27 cellular contexts compared by ENCODE assay signal in the genomic region with DNA sequence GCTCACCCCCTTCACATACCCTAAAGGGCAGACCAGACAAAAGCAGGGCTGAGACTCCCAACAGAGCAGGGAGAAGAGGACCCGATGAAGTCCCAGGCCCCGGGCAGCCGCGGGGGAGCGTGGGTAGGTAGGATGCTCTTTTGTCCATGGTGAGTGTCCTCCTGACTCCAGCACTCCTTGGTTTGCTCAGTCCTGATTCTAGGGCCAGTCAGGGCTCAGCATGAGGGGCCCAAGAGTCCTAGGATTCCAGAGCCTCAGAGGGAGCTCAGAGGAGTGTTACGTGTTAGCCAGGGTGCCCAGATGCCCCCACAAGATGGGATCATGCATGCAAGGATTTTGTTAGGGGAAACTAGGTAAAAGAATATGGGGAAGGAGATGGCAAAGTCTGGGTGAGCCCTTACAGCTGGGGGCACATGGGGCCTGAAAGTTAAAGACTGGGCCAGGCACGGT.
DNase-seq lines count a peak whose midpoint lies in the region; ATAC-seq and TF ChIP-seq lines count a peak whose summit lies in the region.
"Had no signal": no experiment of that assay in that cellular context is flagged by ENCODE, and none has a peak within 500 bp of the region (broad histone marks: within the 10 kb centered on the region; RNA-seq: fewer than 3 reads in every experiment).

No MANE protein-coding gene starts in this region.

- H3K36me3 ChIP-seq in neuronal stem cell (replicated peaks in 1 of 2; ENCODE audit: control insufficient read depth in 2 of 2, insufficient read depth in 2 of 2, low read length in 2 of 2), result no peaks in the 10 kb centered on the region
- H3K36me3 ChIP-seq: heart left ventricle, ovary, tibial nerve had no signal

- H3K36me3 Mint-ChIP-seq in activated CD4-positive, alpha-beta T cell treated with anti-CD3 and anti-CD28 coated beads, Interleukin-2, amount 10 ng/mL, durations not matched to agents 24 days and 14 days (ENCODE audit: low read depth), result no peaks in the 10 kb centered on the region
- H3K36me3 Mint-ChIP-seq in activated CD4-positive, alpha-beta T cell treated with anti-CD3 and anti-CD28 coated beads, Interleukin-2, amount 10 ng/mL, durations not matched to agents 7 days and 5 days (ENCODE audit: low read depth), result no peaks in the 10 kb centered on the region
- H3K36me3 Mint-ChIP-seq in chondrocyte (ENCODE audit: low read depth), result no peaks in the 10 kb centered on the region
- H3K36me3 Mint-ChIP-seq in stimulated activated memory B cell treated with anti-CD40 and anti-IgM and Interleukin-4, amounts not matched to agents 10 μg/mL and 1 μg/mL and 100 μg/mL, for 72 hours, result no peaks in the 10 kb centered on the region
- H3K36me3 Mint-ChIP-seq: natural killer cell treated with Interleukin-12 subunit alpha and Interleukin-12 subunit beta and Interleukin-15 and Interleukin-18, amount 100 ng/mL, for 72 hours had no signal

- no peak overlapping the region for H3K27ac ChIP-seq in neuronal stem cell (replicated peaks; ENCODE audit: low read length)
- H3K27ac ChIP-seq: dorsolateral prefrontal cortex, heart left ventricle, ovary, tibial nerve had no signal

- H3K9me3 Mint-ChIP-seq in activated CD4-positive, alpha-beta T cell treated with anti-CD3 and anti-CD28 coated beads, Interleukin-2, amount 10 ng/mL, durations not matched to agents 24 days and 14 days, result no peaks in the 10 kb centered on the region
- no peaks in the 10 kb centered on the region for H3K9me3 Mint-ChIP-seq in activated CD4-positive, alpha-beta T cell treated with anti-CD3 and anti-CD28 coated beads, Interleukin-2, amount 10 ng/mL, durations not matched to agents 7 days and 5 days
- no peaks in the 10 kb centered on the region for H3K9me3 Mint-ChIP-seq in chondrocyte (ENCODE audit: low read depth)
- H3K9me3 Mint-ChIP-seq in stimulated activated memory B cell treated with anti-CD40 and anti-IgM and Interleukin-4, amounts not matched to agents 10 μg/mL and 1 μg/mL and 100 μg/mL, for 72 hours, result no peaks in the 10 kb centered on the region
- H3K9me3 Mint-ChIP-seq: natural killer cell treated with Interleukin-12 subunit alpha and Interleukin-12 subunit beta and Interleukin-15 and Interleukin-18, amount 100 ng/mL, for 72 hours had no signal

- WGBS in neuronal stem cell (ENCODE audit: extremely low coverage in 2 of 2, insufficient read length in 2 of 2, insufficient replicate concordance in 1 of 2), 2 donors, result no CpG with 5 or more reads among the region's 7 CpGs

- CTCF ChIA-PET in activated CD4-positive, alpha-beta T cell treated with anti-CD3 and anti-CD28 coated beads, Interleukin-2, amount 10 ng/mL, durations not matched to agents 7 days and 5 days (lab: Charles Lee), result no interaction called here

- no peak overlapping the region for H2BK15ac ChIP-seq in neuronal stem cell (ENCODE audit: low read length)

- no peak for ATAC-seq in stimulated activated memory B cell treated with anti-CD40 and anti-IgM and Interleukin-4, amounts not matched to agents 10 μg/mL and 1 μg/mL and 100 μg/mL, for 72 hours
- no peak for ATAC-seq in GM21737 (IDR thresholded peaks at IDR 0.05; ENCODE audit: unreplicated experiment)
- ATAC-seq: activated CD4-positive, alpha-beta T cell treated with anti-CD3 and anti-CD28 coated beads for 36 hours; heart left ventricle had no signal

- DNase-seq in activated CD4-positive, alpha-beta T cell treated with anti-CD3 and anti-CD28 coated beads, Interleukin-2, amount 10 ng/mL, durations not matched to agents 24 days and 14 days, result no peak
- DNase-seq in activated CD4-positive, alpha-beta T cell treated with anti-CD3 and anti-CD28 coated beads, Interleukin-2, amount 10 ng/mL, durations not matched to agents 7 days and 5 days, result no peak
- DNase-seq in chondrocyte (ENCODE audit: low spot score), result peak; percentile 66
- no peak for DNase-seq in neuronal stem cell (ENCODE audit: low spot score)
- DNase-seq in NK-92 treated with Interleukin-12 subunit alpha and Interleukin-12 subunit beta, amount 100 ng/mL, for 24 hours (lab: John Stamatoyannopoulos, UW), result no peak
- no peak for DNase-seq in NCI-H1436 (lab: John Stamatoyannopoulos, UW)
- DNase-seq: 8988T; activated CD4-positive, alpha-beta T cell treated with anti-CD3 and anti-CD28 coated beads for 36 hours; C1 segment of cervical spinal cord; Caco-2; DMS53; foreskin melanocyte; heart left ventricle; MV-4-11; NCI-H1436 treated with DMSO at 0.1 percent for 48 hours; NCI-H2107; NCI-H345; SHP77; stimulated activated CD4-positive, alpha-beta T cell treated with anti-CD3 and anti-CD28 coated beads, Interleukin-2, amount 100 ng/mL, for 48 hours; T-helper 2 cell had no signal

- H3K4me3 Mint-ChIP-seq in activated CD4-positive, alpha-beta T cell treated with anti-CD3 and anti-CD28 coated beads, Interleukin-2, amount 10 ng/mL, durations not matched to agents 24 days and 14 days, result no peak overlapping the region
- H3K4me3 Mint-ChIP-seq in activated CD4-positive, alpha-beta T cell treated with anti-CD3 and anti-CD28 coated beads, Interleukin-2, amount 10 ng/mL, durations not matched to agents 7 days and 5 days, result no peak overlapping the region
- H3K4me3 Mint-ChIP-seq in chondrocyte (ENCODE audit: unreplicated experiment), result no peak overlapping the region
- no peak overlapping the region for H3K4me3 Mint-ChIP-seq in stimulated activated memory B cell treated with anti-CD40 and anti-IgM and Interleukin-4, amounts not matched to agents 10 μg/mL and 1 μg/mL and 100 μg/mL, for 72 hours
- H3K4me3 Mint-ChIP-seq: activated CD4-positive, alpha-beta T cell treated with anti-CD3 and anti-CD28 coated beads for 36 hours; natural killer cell treated with Interleukin-12 subunit alpha and Interleukin-12 subunit beta and Interleukin-15 and Interleukin-18, amount 100 ng/mL, for 72 hours had no signal

- no peak overlapping the region for H2BK5ac ChIP-seq in neuronal stem cell (ENCODE audit: low read length)

- no peak overlapping the region for H3K14ac ChIP-seq in neuronal stem cell (ENCODE audit: low read length)

- no peak overlapping the region for H2AFZ ChIP-seq in neuronal stem cell (ENCODE audit: low read length)

- H3K18ac ChIP-seq in neuronal stem cell (ENCODE audit: low read length), result no peak overlapping the region

- H3K79me1 ChIP-seq in neuronal stem cell (ENCODE audit: low read depth, low read length), result no peaks in the 10 kb centered on the region

- TF ChIP-seq CTCF in chondrocyte (IDR thresholded peaks at IDR 0.05), result no peak

- H3K4me3 ChIP-seq in neuronal stem cell (ENCODE audit: low read length in 2 of 2), result no peak overlapping the region
- H3K4me3 ChIP-seq: dorsolateral prefrontal cortex, heart left ventricle, lung, ovary, tibial nerve had no signal

- no peak overlapping the region for H4K8ac ChIP-seq in neuronal stem cell (ENCODE audit: low read depth, low read length)

- H2BK12ac ChIP-seq in neuronal stem cell (ENCODE audit: low read length), result no peak overlapping the region

- peak overlapping the region; percentile 17 for H2AK5ac ChIP-seq in neuronal stem cell (ENCODE audit: low read depth, low read length)

- no peak overlapping the region for H3K4me2 ChIP-seq in neuronal stem cell (ENCODE audit: insufficient read depth, low read length, poor library complexity, severe bottlenecking)

- peaks cover 6% of the 10 kb centered on the region for H3K4me1 Mint-ChIP-seq in activated CD4-positive, alpha-beta T cell treated with anti-CD3 and anti-CD28 coated beads, Interleukin-2, amount 10 ng/mL, durations not matched to agents 24 days and 14 days
- H3K4me1 Mint-ChIP-seq in activated CD4-positive, alpha-beta T cell treated with anti-CD3 and anti-CD28 coated beads, Interleukin-2, amount 10 ng/mL, durations not matched to agents 7 days and 5 days, result peaks cover 1% of the 10 kb centered on the region
- peaks cover 53% of the 10 kb centered on the region for H3K4me1 Mint-ChIP-seq in chondrocyte (ENCODE audit: low read depth)
- H3K4me1 Mint-ChIP-seq in stimulated activated memory B cell treated with anti-CD40 and anti-IgM and Interleukin-4, amounts not matched to agents 10 μg/mL and 1 μg/mL and 100 μg/mL, for 72 hours, result peaks cover 15% of the 10 kb centered on the region
- H3K4me1 Mint-ChIP-seq: activated CD4-positive, alpha-beta T cell treated with anti-CD3 and anti-CD28 coated beads for 36 hours had no signal

- H3K27me3 ChIP-seq in neuronal stem cell (ENCODE audit: control insufficient read depth in 3 of 3, insufficient read depth in 3 of 3, low read depth in 1 of 3, low read length in 3 of 3), result peaks cover 0 to 18% (median 0%) of the 10 kb centered on the region in 3 experiments
- H3K27me3 ChIP-seq: dorsolateral prefrontal cortex, heart left ventricle, ovary, tibial nerve had no signal

- no peaks in the 10 kb centered on the region for H3K9me3 ChIP-seq in neuronal stem cell (replicated peaks in 1 of 2; ENCODE audit: control insufficient read depth in 2 of 2, insufficient read depth in 1 of 2, low read depth in 1 of 2, low read length in 2 of 2)
- H3K9me3 ChIP-seq: Caco-2, heart left ventricle, ovary, tibial nerve had no signal

- H3K4me1 ChIP-seq in neuronal stem cell (ENCODE audit: control insufficient read depth in 2 of 2, insufficient read depth in 1 of 2, low read depth in 1 of 2, low read length in 2 of 2), result peaks cover 20 to 23% of the 10 kb centered on the region in 2 donors
- H3K4me1 ChIP-seq: Caco-2 had no signal

- no peak overlapping the region for H3K9ac ChIP-seq in neuronal stem cell (ENCODE audit: low read depth, low read length, poor library complexity)

- H3K27me3 Mint-ChIP-seq in activated CD4-positive, alpha-beta T cell treated with anti-CD3 and anti-CD28 coated beads, Interleukin-2, amount 10 ng/mL, durations not matched to agents 24 days and 14 days, result no peaks in the 10 kb centered on the region
- no peaks in the 10 kb centered on the region for H3K27me3 Mint-ChIP-seq in activated CD4-positive, alpha-beta T cell treated with anti-CD3 and anti-CD28 coated beads, Interleukin-2, amount 10 ng/mL, durations not matched to agents 7 days and 5 days
- no peaks in the 10 kb centered on the region for H3K27me3 Mint-ChIP-seq in chondrocyte (ENCODE audit: low read depth)
- no peaks in the 10 kb centered on the region for H3K27me3 Mint-ChIP-seq in stimulated activated memory B cell treated with anti-CD40 and anti-IgM and Interleukin-4, amounts not matched to agents 10 μg/mL and 1 μg/mL and 100 μg/mL, for 72 hours
- H3K27me3 Mint-ChIP-seq: activated CD4-positive, alpha-beta T cell treated with anti-CD3 and anti-CD28 coated beads for 36 hours; natural killer cell treated with Interleukin-12 subunit alpha and Interleukin-12 subunit beta and Interleukin-15 and Interleukin-18, amount 100 ng/mL, for 72 hours had no signal

- no peak overlapping the region for H3K4ac ChIP-seq in neuronal stem cell (ENCODE audit: low read length)

- POLR2A ChIA-PET in activated CD4-positive, alpha-beta T cell treated with anti-CD3 and anti-CD28 coated beads, Interleukin-2, amount 10 ng/mL, durations not matched to agents 7 days and 5 days (lab: Charles Lee), result no interaction called here

- intact Hi-C loops in activated CD4-positive, alpha-beta T cell treated with anti-CD3 and anti-CD28 coated beads, Interleukin-2, amount 10 ng/mL, durations not matched to agents 24 days and 14 days (cut with micrococcal nuclease), result no loop called here

- no peak overlapping the region for H2BK120ac ChIP-seq in neuronal stem cell (ENCODE audit: low read depth, low read length)

- H3K27ac Mint-ChIP-seq in activated CD4-positive, alpha-beta T cell treated with anti-CD3 and anti-CD28 coated beads, Interleukin-2, amount 10 ng/mL, durations not matched to agents 24 days and 14 days, result peak overlapping the region; percentile 58
- no peak overlapping the region for H3K27ac Mint-ChIP-seq in activated CD4-positive, alpha-beta T cell treated with anti-CD3 and anti-CD28 coated beads, Interleukin-2, amount 10 ng/mL, durations not matched to agents 7 days and 5 days
- H3K27ac Mint-ChIP-seq in chondrocyte (ENCODE audit: unreplicated experiment), result no peak overlapping the region
- H3K27ac Mint-ChIP-seq in stimulated activated memory B cell treated with anti-CD40 and anti-IgM and Interleukin-4, amounts not matched to agents 10 μg/mL and 1 μg/mL and 100 μg/mL, for 72 hours, result peak overlapping the region; percentile 45
- H3K27ac Mint-ChIP-seq: activated CD4-positive, alpha-beta T cell treated with anti-CD3 and anti-CD28 coated beads for 36 hours had no signal

- H3K23ac ChIP-seq in neuronal stem cell (ENCODE audit: low read depth, low read length, poor library complexity), result no peak overlapping the region

- H4K91ac ChIP-seq in neuronal stem cell (ENCODE audit: low read depth, low read length, poor library complexity), result no peak overlapping the region

Comparison
In these comparisons a context has a peak if more than half of its experiments do, and no peak if none do; other contexts are left out.
1. H3K27ac Mint-ChIP-seq: peak in activated CD4-positive, alpha-beta T cell treated with anti-CD3 and anti-CD28 coated beads, Interleukin-2, amount 10 ng/mL, durations not matched to agents 24 days and 14 days (single experiment) and stimulated activated memory B cell treated with anti-CD40 and anti-IgM and Interleukin-4, amounts not matched to agents 10 μg/mL and 1 μg/mL and 100 μg/mL, for 72 hours (single experiment); none in activated CD4-positive, alpha-beta T cell treated with anti-CD3 and anti-CD28 coated beads, Interleukin-2, amount 10 ng/mL, durations not matched to agents 7 days and 5 days (single experiment) and chondrocyte (single experiment).